11 cellular contexts compared by ENCODE assay signal in the genomic region with DNA sequence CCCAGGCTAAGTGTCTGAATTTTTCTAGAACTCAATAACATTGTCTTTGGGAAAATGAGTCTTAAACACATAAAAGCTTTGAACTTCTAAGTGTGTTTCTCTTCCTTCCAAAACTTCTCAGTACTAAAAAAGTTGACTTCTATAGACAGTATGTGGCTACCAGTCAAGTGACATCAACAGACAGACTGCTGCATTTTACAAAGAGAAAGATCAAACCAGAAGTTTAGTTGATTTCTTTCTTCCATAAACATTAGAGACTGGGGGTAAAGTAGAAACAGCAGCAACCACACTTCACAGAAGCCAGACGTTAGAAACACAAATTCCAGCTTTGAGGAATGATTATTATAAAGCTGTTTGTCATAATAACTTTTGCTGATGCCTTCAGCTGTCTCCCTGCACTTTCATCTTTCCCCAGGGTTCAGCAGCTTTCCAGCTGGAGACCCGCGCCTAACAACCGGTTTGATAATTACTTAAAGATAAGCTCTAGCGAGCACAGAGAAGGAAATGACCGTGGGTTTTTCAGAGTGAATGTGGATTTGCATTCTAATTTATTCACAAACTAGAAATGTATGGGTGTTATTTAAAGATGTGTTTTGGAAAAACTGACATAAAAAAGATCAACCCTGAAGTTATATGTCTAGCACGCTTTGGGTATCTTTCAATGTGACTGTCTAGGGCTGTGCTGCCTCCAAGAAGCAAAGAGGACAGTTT. TPM values are rescaled to one million over a fixed set of nuclear protein-coding genes. Genes with fewer than 3 reads are reported as not detected.
DNase-seq lines count a peak whose midpoint lies in the region; ATAC-seq lines count a peak whose summit lies in the region.
"Had no signal": no experiment of that assay in that cellular context is flagged by ENCODE, and none has a peak within 500 bp of the region (broad histone marks: within the 10 kb centered on the region; RNA-seq: fewer than 3 reads in every experiment).

No MANE protein-coding gene starts in this region.

- POLR2A ChIA-PET in CD4-positive, alpha-beta memory T cell (lab: Charles Lee; ENCODE audit: partially characterized antibody) = no interaction called here

- no peak overlapping the region for H3K27ac Mint-ChIP-seq in CD4-positive, alpha-beta memory T cell
- H3K27ac Mint-ChIP-seq: activated naive CD8-positive, alpha-beta T cell treated with anti-CD3 and anti-CD28 coated beads, Interleukin-2, amount 10 ng/mL, durations not matched to agents 7 days and 5 days had no signal

- intact Hi-C loops in CD4-positive, alpha-beta memory T cell (cut with micrococcal nuclease) = no loop called here

- H3K27ac ChIP-seq in CD4-positive, alpha-beta memory T cell (ENCODE audit: low read depth, low read length) = no peak overlapping the region
- H3K27ac ChIP-seq: SJSA1 had no signal

- no peaks in the 10 kb centered on the region for H3K36me3 ChIP-seq in CD4-positive, alpha-beta memory T cell (ENCODE audit: insufficient read depth, low read length)
- H3K36me3 ChIP-seq: SJSA1 had no signal

- peak; percentile 21 for DNase-seq in kidney glomerular epithelial cell (lab: John Stamatoyannopoulos, UW)
- DNase-seq in CD4-positive, alpha-beta memory T cell = no peak
- no peak for DNase-seq in stimulated activated CD4-positive, alpha-beta T cell treated with anti-CD3 and anti-CD28 coated beads, Interleukin-4, amount 100 ng/mL, for 1 hour
- DNase-seq in activated naive CD4-positive, alpha-beta T cell treated with Interleukin-2 at 50 U/mL for 16 hours = no peak
- DNase-seq: activated naive CD8-positive, alpha-beta T cell treated with anti-CD3 and anti-CD28 coated beads, Interleukin-2, amount 10 ng/mL, durations not matched to agents 7 days and 5 days had no signal

- H3K4me1 Mint-ChIP-seq in CD4-positive, alpha-beta memory T cell = peaks cover 11 to 13% (median 12%) of the 10 kb centered on the region in 4 donors

- no peaks in the 10 kb centered on the region for H3K36me3 Mint-ChIP-seq in CD4-positive, alpha-beta memory T cell
- H3K36me3 Mint-ChIP-seq: activated naive CD8-positive, alpha-beta T cell treated with anti-CD3 and anti-CD28 coated beads, Interleukin-2, amount 10 ng/mL, durations not matched to agents 7 days and 5 days had no signal

- peaks cover 5% of the 10 kb centered on the region for H3K27me3 ChIP-seq in CD4-positive, alpha-beta memory T cell (ENCODE audit: insufficient read depth, low read length)

- H3K9me3 ChIP-seq in CD4-positive, alpha-beta memory T cell (ENCODE audit: control insufficient read depth in 1 of 2, low read length in 2 of 2) = no peaks in the 10 kb centered on the region
- H3K9me3 ChIP-seq: SJSA1 had no signal

- CTCF ChIA-PET in CD4-positive, alpha-beta memory T cell (lab: Charles Lee; ENCODE audit: partially characterized antibody) = no interaction called here

- peak; percentile 50 for ATAC-seq in GM21381 (IDR thresholded peaks at IDR 0.05; ENCODE audit: unreplicated experiment)
- ATAC-seq in HG03520 (IDR thresholded peaks at IDR 0.05; ENCODE audit: unreplicated experiment) = peak; percentile 51
- no peak for ATAC-seq in HG03469 (IDR thresholded peaks at IDR 0.05; ENCODE audit: unreplicated experiment)

- peak overlapping the region; percentile 58 for H3K4me3 ChIP-seq in GM08714 (ENCODE audit: low read length)
- no peak overlapping the region for H3K4me3 ChIP-seq in CD4-positive, alpha-beta memory T cell (ENCODE audit: low read length in 2 of 2)
- H3K4me3 ChIP-seq: SJSA1 had no signal

- H3K4me3 Mint-ChIP-seq in CD4-positive, alpha-beta memory T cell = peak overlapping the region in 2 of 8 donors; percentile 9 to 50
- H3K4me3 Mint-ChIP-seq: activated naive CD8-positive, alpha-beta T cell treated with anti-CD3 and anti-CD28 coated beads, Interleukin-2, amount 10 ng/mL, durations not matched to agents 7 days and 5 days had no signal

- H3K27me3 Mint-ChIP-seq in CD4-positive, alpha-beta memory T cell = peaks cover 12 to 24% of the 10 kb centered on the region in 2 donors

- peaks cover 0 to 2% (median 0%) of the 10 kb centered on the region in 8 donors for H3K9me3 Mint-ChIP-seq in CD4-positive, alpha-beta memory T cell
- H3K9me3 Mint-ChIP-seq: activated naive CD8-positive, alpha-beta T cell treated with anti-CD3 and anti-CD28 coated beads, Interleukin-2, amount 10 ng/mL, durations not matched to agents 7 days and 5 days had no signal

- no peaks in the 10 kb centered on the region for H3K4me1 ChIP-seq in CD4-positive, alpha-beta memory T cell (ENCODE audit: insufficient read depth, low read length)
- H3K4me1 ChIP-seq: SJSA1 had no signal

RNA-seq across cellular contexts. Expression of gene ENAM, which starts 15.2 kb away (rescaled TPM):
- total RNA-seq in CD4-positive, alpha-beta memory T cell = not detected
- not detected for polyA plus RNA-seq in CD4-positive, alpha-beta memory T cell
- total RNA-seq: activated naive CD8-positive, alpha-beta T cell treated with anti-CD3 and anti-CD28 coated beads, Interleukin-2, amount 10 ng/mL, durations not matched to agents 7 days and 5 days; Daoy; SJSA1 had no signal

RNA-seq across cellular contexts. Expression of gene AMBN, which starts 21.3 kb away (rescaled TPM):
- not detected for total RNA-seq in CD4-positive, alpha-beta memory T cell
- polyA plus RNA-seq in CD4-positive, alpha-beta memory T cell = not detected
- total RNA-seq: activated naive CD8-positive, alpha-beta T cell treated with anti-CD3 and anti-CD28 coated beads, Interleukin-2, amount 10 ng/mL, durations not matched to agents 7 days and 5 days; SJSA1 had no signal

RNA-seq across cellular contexts. Expression of gene JCHAIN, which starts 53.0 kb away (rescaled TPM):
- not detected for total RNA-seq in CD4-positive, alpha-beta memory T cell
- polyA plus RNA-seq in CD4-positive, alpha-beta memory T cell = 10 to 100 TPM in 1 of 2 donors, 1 to 10 TPM in 1; 1.3 to 51.8 TPM
- total RNA-seq: Daoy, SJSA1 had no signal
